ENCODE assay signal across 32 cellular contexts in the genomic region with DNA sequence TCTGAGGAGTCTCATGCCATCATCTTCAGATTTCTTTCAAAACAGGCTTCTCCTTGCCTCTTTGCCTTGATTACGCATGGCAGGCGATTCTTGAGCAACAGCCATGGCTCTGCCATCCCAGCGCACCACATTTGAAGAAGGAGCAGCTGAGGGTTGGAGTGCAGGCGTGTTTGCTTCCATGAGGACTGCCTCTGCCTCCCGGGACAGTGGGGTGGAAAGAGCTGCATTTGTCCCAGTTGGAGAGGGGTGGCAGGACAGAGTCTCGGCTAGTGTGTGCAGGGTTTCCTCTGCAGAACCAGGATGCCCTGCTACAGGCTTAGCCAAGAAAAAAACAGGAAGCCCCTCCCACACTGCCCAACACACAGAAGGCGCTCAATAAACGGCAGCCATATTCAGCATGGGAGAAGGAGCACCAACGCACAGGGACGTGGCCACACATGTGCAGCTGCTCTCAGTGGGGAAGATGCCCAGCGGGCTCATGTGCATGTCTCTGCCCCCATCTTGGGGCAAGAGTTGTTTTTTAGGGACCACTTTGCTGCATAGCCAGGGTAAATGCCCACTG. TPM values are rescaled to one million over a fixed set of nuclear protein-coding genes. Genes with fewer than 3 reads are reported as not detected.
"Had no signal": no experiment of that assay in that cellular context is flagged by ENCODE, and none has a peak within 500 bp of the region (broad histone marks: within the 10 kb centered on the region; RNA-seq: fewer than 3 reads in every experiment).

No MANE protein-coding gene starts in this region.

- H3K36me3 Mint-ChIP-seq: activated naive CD4-positive, alpha-beta T cell treated with anti-CD3 and anti-CD28 coated beads, Interleukin-2, amount 50 U/mL, for 24 hours; immature natural killer cell; type B pancreatic cell had no signal

- H3K9me3 ChIP-seq: heart left ventricle, neutrophil, ovary, right lobe of liver, uterus had no signal

- H3K36me3 ChIP-seq: esophagus muscularis mucosa, heart left ventricle, neutrophil, ovary, right lobe of liver, uterus had no signal

- DNase-seq: activated CD4-positive, alpha-beta T cell treated with anti-CD3 and anti-CD28 coated beads for 48 hours; activated CD8-positive, alpha-beta T cell treated with anti-CD3 and anti-CD28 coated beads for 36 hours; activated naive CD8-positive, alpha-beta T cell treated with anti-CD3 and anti-CD28 coated beads, Interleukin-2, amount 50 U/mL, for 24 hours; activated T-cell treated with anti-CD3 and anti-CD28 coated beads, Interleukin-2, amount 50 U/mL, for 4 hours; effector CD4-positive, alpha-beta T cell; foreskin keratinocyte; heart left ventricle; hypothalamus; immature natural killer cell; kidney; left colon; mammary epithelial cell; ovary; right lobe of liver; stimulated activated CD4-positive, alpha-beta T cell treated with anti-CD3 and anti-CD28 coated beads, Interleukin-4, amount 100 ng/mL, for 24 hours; stimulated activated naive CD8-positive, alpha-beta T cell treated with anti-CD3 and anti-CD28 coated beads, Interleukin-15, amount 100 ng/mL, for 72 hours; substantia nigra; uterus had no signal

- H3K27me3 ChIP-seq: foreskin keratinocyte, ovary, right lobe of liver, uterus had no signal

- H3K9me3 Mint-ChIP-seq: activated CD8-positive, alpha-beta T cell treated with anti-CD3 and anti-CD28 coated beads for 36 hours; activated naive CD4-positive, alpha-beta T cell treated with anti-CD3 and anti-CD28 coated beads, Interleukin-2, amount 50 U/mL, for 24 hours; activated naive CD8-positive, alpha-beta T cell treated with anti-CD3 and anti-CD28 coated beads, Interleukin-2, amount 50 U/mL, for 24 hours; activated T-cell treated with anti-CD3 and anti-CD28 coated beads, Interleukin-2, amount 50 U/mL, for 4 hours; activated T-helper 2 cell treated with anti-CD3 and anti-CD28 coated beads, Interferon-gamma antibody, Interleukin-2, Interleukin-4, amounts not matched to agents 10 μg/mL and 5 μg/mL and 100 μg/mL, durations not matched to agents 14 hours and 24 hours and 36 hours; central memory CD8-positive, alpha-beta T cell; dendritic cell treated with granulocyte-macrophage colony-stimulating factor and Interleukin-4, amounts not matched to agents 40 ng/mL and 50 ng/mL, for 4 days; immature natural killer cell; stimulated activated effector memory CD8-positive, alpha-beta T cell treated with anti-CD3 and anti-CD28 coated beads, Interleukin-12 subunit alpha, Interleukin-12 subunit beta, amount 100 ng/mL, for 72 hours; stimulated activated naive CD8-positive, alpha-beta T cell treated with anti-CD3 and anti-CD28 coated beads, Interleukin-15, amount 100 ng/mL, for 72 hours; type B pancreatic cell had no signal

- H3K4me1 ChIP-seq: esophagus muscularis mucosa, foreskin keratinocyte, heart left ventricle, right lobe of liver, uterus had no signal

- ATAC-seq: activated CD8-positive, alpha-beta T cell treated with anti-CD3 and anti-CD28 coated beads for 36 hours; activated naive CD8-positive, alpha-beta T cell treated with anti-CD3 and anti-CD28 coated beads, Interleukin-2, amount 50 U/mL, for 24 hours; activated T-cell treated with anti-CD3 and anti-CD28 coated beads, Interleukin-2, amount 50 U/mL, for 4 hours; foreskin keratinocyte; heart left ventricle; left colon; right lobe of liver; stimulated activated effector memory CD8-positive, alpha-beta T cell treated with anti-CD3 and anti-CD28 coated beads, Interleukin-12 subunit alpha, Interleukin-12 subunit beta, amount 100 ng/mL, for 72 hours; stimulated activated naive CD8-positive, alpha-beta T cell treated with anti-CD3 and anti-CD28 coated beads, Interleukin-15, amount 100 ng/mL, for 72 hours had no signal

- H3K4me1 Mint-ChIP-seq: nephron had no signal

- H3K27ac ChIP-seq: esophagus muscularis mucosa, foreskin keratinocyte, heart left ventricle, neutrophil, ovary, right lobe of liver, skin epidermis, uterus, VCaP had no signal

- H3K4me3 ChIP-seq: esophagus muscularis mucosa, heart left ventricle, ovary, right lobe of liver, skin epidermis, uterus had no signal

- H3K4me3 Mint-ChIP-seq: activated CD8-positive, alpha-beta T cell treated with anti-CD3 and anti-CD28 coated beads for 36 hours; activated naive CD4-positive, alpha-beta T cell treated with anti-CD3 and anti-CD28 coated beads, Interleukin-2, amount 50 U/mL, for 24 hours; activated naive CD8-positive, alpha-beta T cell treated with anti-CD3 and anti-CD28 coated beads, Interleukin-2, amount 50 U/mL, for 24 hours; activated T-cell treated with anti-CD3 and anti-CD28 coated beads, Interleukin-2, amount 50 U/mL, for 4 hours; central memory CD8-positive, alpha-beta T cell; dendritic cell treated with granulocyte-macrophage colony-stimulating factor and Interleukin-4, amounts not matched to agents 40 ng/mL and 50 ng/mL, for 4 days; immature natural killer cell; nephron; stimulated activated effector memory CD8-positive, alpha-beta T cell treated with anti-CD3 and anti-CD28 coated beads, Interleukin-12 subunit alpha, Interleukin-12 subunit beta, amount 100 ng/mL, for 72 hours; stimulated activated naive CD8-positive, alpha-beta T cell treated with anti-CD3 and anti-CD28 coated beads, Interleukin-15, amount 100 ng/mL, for 72 hours; type B pancreatic cell had no signal

- H3K27ac Mint-ChIP-seq: activated naive CD8-positive, alpha-beta T cell treated with anti-CD3 and anti-CD28 coated beads, Interleukin-2, amount 50 U/mL, for 24 hours; dendritic cell treated with granulocyte-macrophage colony-stimulating factor and Interleukin-4, amounts not matched to agents 40 ng/mL and 50 ng/mL, for 4 days; immature natural killer cell; nephron; progenitor cell of endocrine pancreas; stimulated activated effector memory CD8-positive, alpha-beta T cell treated with anti-CD3 and anti-CD28 coated beads, Interleukin-12 subunit alpha, Interleukin-12 subunit beta, amount 100 ng/mL, for 72 hours; type B pancreatic cell had no signal

- H3K27me3 Mint-ChIP-seq: activated CD8-positive, alpha-beta T cell treated with anti-CD3 and anti-CD28 coated beads for 36 hours; activated naive CD4-positive, alpha-beta T cell treated with anti-CD3 and anti-CD28 coated beads, Interleukin-2, amount 50 U/mL, for 24 hours; activated naive CD8-positive, alpha-beta T cell treated with anti-CD3 and anti-CD28 coated beads, Interleukin-2, amount 50 U/mL, for 24 hours; central memory CD8-positive, alpha-beta T cell; stimulated activated naive CD8-positive, alpha-beta T cell treated with anti-CD3 and anti-CD28 coated beads, Interleukin-15, amount 100 ng/mL, for 72 hours had no signal

RNA-seq across cellular contexts. Expression of a gene that starts 36.6 kb away (rescaled TPM):
- total RNA-seq: bronchial epithelial cell, foreskin keratinocyte, mammary epithelial cell, progenitor cell of endocrine pancreas, renal cortical epithelial cell had no signal
